Comparison of ENCODE assay signal across 17 cellular contexts in genomic region chr12:125470838-125471775, GRCh38.
DNase-seq lines count a peak whose midpoint lies in the region; ATAC-seq and FAIRE-seq lines count a peak whose summit lies in the region.
"Had no signal": no experiment of that assay in that cellular context is flagged by ENCODE, and none has a peak within 500 bp of the region (broad histone marks: within the 10 kb centered on the region; RNA-seq: fewer than 3 reads in every experiment).

No MANE protein-coding gene starts in this region.

- ATAC-seq in GM18867 (IDR thresholded peaks at IDR 0.05; ENCODE audit: unreplicated experiment) (peak; percentile 70), HG02938 (IDR thresholded peaks at IDR 0.05; ENCODE audit: unreplicated experiment) (peak; percentile 76), HG03139 (IDR thresholded peaks at IDR 0.05; ENCODE audit: unreplicated experiment) (no peak), HG03521 (IDR thresholded peaks at IDR 0.05; ENCODE audit: unreplicated experiment) (no peak)
- ATAC-seq: sciatic nerve had no signal

- DNase-seq in fibroblast of peridontal ligament (ENCODE audit: extremely low read depth) (peak; percentile 19), urothelium cell line (ENCODE audit: low spot score) (peak; percentile 17), NCI-H526 (lab: John Stamatoyannopoulos, UW) (no peak)
- DNase-seq: activated CD4-positive, alpha-beta T cell treated with anti-CD3 and anti-CD28 coated beads for 48 hours; activated naive CD8-positive, alpha-beta T cell treated with anti-CD3 and anti-CD28 coated beads, Interleukin-2, amount 10 ng/mL, durations not matched to agents 7 days and 5 days; colonic mucosa; DND-41; mammary epithelial cell; naive B cell; NCI-H1105 treated with DMSO at 0.1 percent for 48 hours; NCI-H524 treated with DMSO at 0.1 percent for 48 hours had no signal

- no peak for FAIRE-seq in urothelium cell line (lab: Jason Lieb, UNC)
- FAIRE-seq: islet of Langerhans had no signal

Comparison
In these comparisons a context has a peak if more than half of its experiments do, and no peak if none do; other contexts are left out.
1. ATAC-seq: peak in GM18867 (single experiment) and HG02938 (single experiment); none in HG03139 (single experiment) and HG03521 (single experiment).
2. DNase-seq: peak in fibroblast of peridontal ligament (single experiment) and urothelium cell line (single experiment); none in NCI-H526 (0 of 2).